ENCODE assay signal across 20 cellular contexts in the genomic region with DNA sequence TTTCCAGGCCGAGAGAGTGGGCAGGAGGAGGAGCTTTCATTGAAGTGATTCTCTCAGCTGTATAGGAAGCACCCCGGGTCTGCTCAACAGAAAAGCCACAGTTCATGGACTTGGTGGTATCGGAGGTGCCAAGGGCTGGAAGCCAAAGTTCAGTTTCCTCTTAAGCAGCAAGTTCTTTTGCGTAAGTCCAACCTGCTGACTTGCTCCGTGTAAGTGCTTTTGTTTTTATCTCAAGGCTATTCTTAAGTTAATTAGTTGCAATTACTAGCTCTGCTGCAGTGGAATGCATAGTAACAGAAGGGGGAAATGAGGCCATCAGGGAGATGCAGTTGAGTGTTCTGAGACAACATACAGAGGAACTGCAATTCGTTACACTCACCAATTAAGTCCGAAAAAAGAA. TPM values are rescaled to one million over a fixed set of nuclear protein-coding genes. Genes with fewer than 3 reads are reported as not detected.
DNase-seq lines count a peak whose midpoint lies in the region; ATAC-seq and TF ChIP-seq lines count a peak whose summit lies in the region.
"Had no signal": no experiment of that assay in that cellular context is flagged by ENCODE, and none has a peak within 500 bp of the region (broad histone marks: within the 10 kb centered on the region; RNA-seq: fewer than 3 reads in every experiment).

No MANE protein-coding gene starts in this region.

- peaks cover 19% of the 10 kb centered on the region for H3K4me1 Mint-ChIP-seq in stimulated activated memory B cell treated with anti-CD40 and anti-IgM and Interleukin-4, amounts not matched to agents 10 μg/mL and 1 μg/mL and 100 μg/mL, for 72 hours

- peak overlapping the region; percentile 43 for H3K9ac ChIP-seq in iPS-20b (ENCODE audit: low read depth, low read length)

- no peaks in the 10 kb centered on the region; the same call in 1 of the 2 replicates for H3K9me3 ChIP-seq in iPS-20b (ENCODE audit: insufficient read depth, low read depth, low read length)
- H3K9me3 ChIP-seq in upper lobe of right lung, result no peaks in the 10 kb centered on the region
- H3K9me3 ChIP-seq: sigmoid colon had no signal

- H3K4me1 ChIP-seq in iPS-20b (ENCODE audit: insufficient read depth, low read length) (peaks cover 11% of the 10 kb centered on the region; the same call in 1 of the 2 replicates), upper lobe of right lung (no peaks in the 10 kb centered on the region)
- H3K4me1 ChIP-seq: sigmoid colon had no signal

- H3K9me3 Mint-ChIP-seq in stimulated activated memory B cell treated with anti-CD40 and anti-IgM and Interleukin-4, amounts not matched to agents 10 μg/mL and 1 μg/mL and 100 μg/mL, for 72 hours, result peaks cover 8% of the 10 kb centered on the region
- H3K9me3 Mint-ChIP-seq: activated CD4-positive, alpha-beta memory T cell treated with anti-CD3 and anti-CD28 coated beads, Interleukin-2, amount 10 ng/mL, durations not matched to agents 7 days and 5 days; CD8-positive, alpha-beta T cell; effector memory CD8-positive, alpha-beta T cell had no signal

- no peak for TF ChIP-seq CTCF in upper lobe of right lung (IDR thresholded peaks at IDR 0.05)

- peaks cover 23% of the 10 kb centered on the region for H3K27me3 Mint-ChIP-seq in stimulated activated memory B cell treated with anti-CD40 and anti-IgM and Interleukin-4, amounts not matched to agents 10 μg/mL and 1 μg/mL and 100 μg/mL, for 72 hours
- H3K27me3 Mint-ChIP-seq: activated CD4-positive, alpha-beta memory T cell treated with anti-CD3 and anti-CD28 coated beads, Interleukin-2, amount 10 ng/mL, durations not matched to agents 7 days and 5 days; effector memory CD8-positive, alpha-beta T cell had no signal

- no peak for DNase-seq in Right ventricle myocardium inferior (ENCODE audit: missing footprints)
- no peak for DNase-seq in cardiac septum (ENCODE audit: low spot score)
- DNase-seq in SK-N-DZ (ENCODE audit: low spot score), result peak; percentile 40
- no peak for DNase-seq in upper lobe of right lung
- DNase-seq: activated CD4-positive, alpha-beta memory T cell treated with anti-CD3 and anti-CD28 coated beads, Interleukin-2, amount 10 ng/mL, durations not matched to agents 7 days and 5 days; CD8-positive, alpha-beta T cell; cerebellar nuclear complex; effector memory CD8-positive, alpha-beta T cell; NCI-H146; OCI-M1; sigmoid colon had no signal

- H3K4me3 ChIP-seq in iPS-20b (ENCODE audit: low read length) (peak overlapping the region; percentile 33), upper lobe of right lung (no peak overlapping the region)
- H3K4me3 ChIP-seq: sigmoid colon, SK-N-MC had no signal

- peaks cover 12% of the 10 kb centered on the region for H3K36me3 Mint-ChIP-seq in stimulated activated memory B cell treated with anti-CD40 and anti-IgM and Interleukin-4, amounts not matched to agents 10 μg/mL and 1 μg/mL and 100 μg/mL, for 72 hours
- H3K36me3 Mint-ChIP-seq: CD8-positive, alpha-beta T cell had no signal

- H3K27ac ChIP-seq in iPS-20b (ENCODE audit: low read length) (peak overlapping the region; percentile 30), upper lobe of right lung (no peak overlapping the region)
- H3K27ac ChIP-seq: sigmoid colon, SK-N-MC had no signal

- H3K27me3 ChIP-seq in iPS-20b (ENCODE audit: insufficient read depth, low read length) (no peaks in the 10 kb centered on the region), upper lobe of right lung (no peaks in the 10 kb centered on the region)
- H3K27me3 ChIP-seq: sigmoid colon had no signal

- H3K36me3 ChIP-seq in iPS-20b (ENCODE audit: insufficient read depth, low read depth, low read length), result no peaks in the 10 kb centered on the region
- H3K36me3 ChIP-seq in upper lobe of right lung, result no peaks in the 10 kb centered on the region
- H3K36me3 ChIP-seq: sigmoid colon had no signal

- peak; percentile 72 for ATAC-seq in Right ventricle myocardium inferior
- peak; percentile 44 for ATAC-seq in upper lobe of right lung
- no peak for ATAC-seq in stimulated activated memory B cell treated with anti-CD40 and anti-IgM and Interleukin-4, amounts not matched to agents 10 μg/mL and 1 μg/mL and 100 μg/mL, for 72 hours
- no peak for ATAC-seq in GM19324 (IDR thresholded peaks at IDR 0.05; ENCODE audit: low FRiP score, unreplicated experiment)
- ATAC-seq in HG03520 (IDR thresholded peaks at IDR 0.05; ENCODE audit: unreplicated experiment), result no peak
- ATAC-seq: CD8-positive, alpha-beta T cell; effector memory CD8-positive, alpha-beta T cell had no signal

- no peak overlapping the region for H3K4me3 Mint-ChIP-seq in stimulated activated memory B cell treated with anti-CD40 and anti-IgM and Interleukin-4, amounts not matched to agents 10 μg/mL and 1 μg/mL and 100 μg/mL, for 72 hours
- H3K4me3 Mint-ChIP-seq: activated CD4-positive, alpha-beta memory T cell treated with anti-CD3 and anti-CD28 coated beads, Interleukin-2, amount 10 ng/mL, durations not matched to agents 7 days and 5 days; CD8-positive, alpha-beta T cell; effector memory CD8-positive, alpha-beta T cell had no signal

- intact Hi-C loops in Right ventricle myocardium inferior (cut with DNase I), result no loop called here
- intact Hi-C loops in cardiac septum (cut with DNase I), result no loop called here
- intact Hi-C loops in upper lobe of right lung (cut with DNase I), result no loop called here

- H3K27ac Mint-ChIP-seq in stimulated activated memory B cell treated with anti-CD40 and anti-IgM and Interleukin-4, amounts not matched to agents 10 μg/mL and 1 μg/mL and 100 μg/mL, for 72 hours, result no peak overlapping the region
- H3K27ac Mint-ChIP-seq: activated CD4-positive, alpha-beta memory T cell treated with anti-CD3 and anti-CD28 coated beads, Interleukin-2, amount 10 ng/mL, durations not matched to agents 7 days and 5 days; CD8-positive, alpha-beta T cell; effector memory CD8-positive, alpha-beta T cell had no signal

RNA-seq across cellular contexts. Expression of gene SMIM36, which starts 44.6 kb away (rescaled TPM):
- total RNA-seq in Right ventricle myocardium inferior (not detected), cardiac septum (not detected), upper lobe of right lung (not detected)
- polyA plus RNA-seq in SK-N-DZ (2014; cell fraction: cytosol; rRNA removed), result not detected in 2 replicates
- polyA plus RNA-seq in SK-N-DZ (2014; cell fraction: nucleus; rRNA removed), result not detected in 2 replicates
- total RNA-seq: activated CD4-positive, alpha-beta memory T cell treated with anti-CD3 and anti-CD28 coated beads, Interleukin-2, amount 10 ng/mL, durations not matched to agents 7 days and 5 days; CD8-positive, alpha-beta T cell; Daoy; lung microvascular endothelial cell; sigmoid colon had no signal
- polyA plus RNA-seq: neural cell, sigmoid colon, thymus had no signal

RNA-seq across cellular contexts. Expression of gene MMD, which starts 45.0 kb away (rescaled TPM):
- total RNA-seq in Right ventricle myocardium inferior (15.1 TPM), cardiac septum (12.6 TPM), upper lobe of right lung (16.0 TPM)
- 170 and 172 TPM in 2 replicates for polyA plus RNA-seq in SK-N-DZ (2014; cell fraction: cytosol; rRNA removed)
- 97.1 and 130 TPM in 2 replicates for polyA plus RNA-seq in SK-N-DZ (2014; cell fraction: nucleus; rRNA removed)

Comparison
In these comparisons a context has a peak if more than half of its experiments do, and no peak if none do; other contexts are left out.
1. ATAC-seq: peak in Right ventricle myocardium inferior (single experiment) and upper lobe of right lung (single experiment); none in stimulated activated memory B cell treated with anti-CD40 and anti-IgM and Interleukin-4, amounts not matched to agents 10 μg/mL and 1 μg/mL and 100 μg/mL, for 72 hours (single experiment), GM19324 (single experiment) and HG03520 (single experiment).